In the genomic region with DNA sequence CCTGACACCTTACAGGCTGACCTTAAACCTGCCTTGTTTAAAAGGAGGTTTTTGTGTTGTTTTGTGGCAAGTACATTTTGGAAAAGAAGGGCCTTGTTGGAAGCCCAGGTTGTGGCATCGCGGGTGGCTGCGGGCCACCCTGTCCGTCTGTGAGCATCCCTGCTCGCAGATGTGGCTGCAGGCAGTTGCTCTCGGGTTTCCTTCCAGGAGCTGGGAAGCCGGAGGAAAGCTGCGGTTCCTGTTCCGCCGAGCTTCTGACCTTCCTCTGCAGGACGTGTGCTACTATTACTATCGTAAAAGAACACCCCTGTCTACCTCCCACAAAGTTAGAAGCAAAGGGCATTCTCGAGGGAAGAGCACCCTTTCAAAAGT, we compare ENCODE assay signal across 8 cellular contexts. TPM values are rescaled to one million over a fixed set of nuclear protein-coding genes. Genes with fewer than 3 reads are reported as not detected.
A peak's percentile ranks its signal among the peaks of the same experiment; 100 is the strongest.
DNase-seq lines count a peak whose midpoint lies in the region; ATAC-seq and TF ChIP-seq lines count a peak whose summit lies in the region.

No MANE protein-coding gene starts in this region.

- H3K4me1 Mint-ChIP-seq in activated T-cell treated with anti-CD3 and anti-CD28 coated beads, Interleukin-2, amount 50 U/mL, for 4 hours (ENCODE audit: low read depth): peaks cover 43% of the 10 kb centered on the region

- H3K4me3 ChIP-seq in Peyer's patch: peak overlapping the region; percentile 72 to 99 (median 90)
- H3K4me3 ChIP-seq in lower leg skin (ENCODE audit: low read depth, poor library complexity, severe bottlenecking): peak overlapping the region; percentile 75

- peaks cover 0 to 11% (median 0%) of the 10 kb centered on the region in 3 donors for H3K36me3 ChIP-seq in Peyer's patch

- no peak for TF ChIP-seq POLR2A in Peyer's patch (IDR thresholded peaks at IDR 0.05)
- no peak for TF ChIP-seq POLR2A in lower leg skin (IDR thresholded peaks at IDR 0.05)

- WGBS in lower leg skin, 2 donors: 0 to 1% methylated on average over 13 of the region's 13 CpGs

- H3K27me3 Mint-ChIP-seq in activated T-cell treated with anti-CD3 and anti-CD28 coated beads, Interleukin-2, amount 50 U/mL, for 4 hours (ENCODE audit: low read depth): no peaks in the 10 kb centered on the region

- intact Hi-C loops in lower leg skin (cut with DNase I; ENCODE audit: low total_unique reads): no loop called here

- TF ChIP-seq CTCF in Peyer's patch (IDR thresholded peaks at IDR 0.05) (no peak), lower leg skin (IDR thresholded peaks at IDR 0.05) (no peak)

- H3K4me3 Mint-ChIP-seq in activated T-cell treated with anti-CD3 and anti-CD28 coated beads, Interleukin-2, amount 50 U/mL, for 4 hours: peak overlapping the region; percentile 94

- ATAC-seq in activated T-cell treated with anti-CD3 and anti-CD28 coated beads, Interleukin-2, amount 50 U/mL, for 4 hours: no peak
- ATAC-seq in HG02642 (IDR thresholded peaks at IDR 0.05; ENCODE audit: poor library complexity, unreplicated experiment): peak; percentile 5

- H3K9me3 ChIP-seq in Peyer's patch: no peaks in the 10 kb centered on the region

- peaks cover 5% of the 10 kb centered on the region for H3K36me3 Mint-ChIP-seq in activated T-cell treated with anti-CD3 and anti-CD28 coated beads, Interleukin-2, amount 50 U/mL, for 4 hours (ENCODE audit: insufficient read depth)

- no peaks in the 10 kb centered on the region for H3K9me3 Mint-ChIP-seq in activated T-cell treated with anti-CD3 and anti-CD28 coated beads, Interleukin-2, amount 50 U/mL, for 4 hours

- no peak for DNase-seq in activated T-cell treated with anti-CD3 and anti-CD28 coated beads, Interleukin-2, amount 50 U/mL, for 4 hours
- DNase-seq in activated T-cell treated with anti-CD3 and anti-CD28 coated beads, Interleukin-2, amount 50 U/mL, for 48 hours: no peak
- DNase-seq in Peyer's patch (peak; percentile 18 to 63 (median 62)), dermis blood vessel endothelial cell (peak; percentile 60), lower leg skin (ENCODE audit: low spot score in 2 of 2) (peak in 1 of 2 donors; percentile 84)
- DNase-seq in stimulated activated CD4-positive, alpha-beta T cell treated with anti-CD3 and anti-CD28 coated beads, Interleukin-4, amount 100 ng/mL, for 1 hour: no peak

- no peaks in the 10 kb centered on the region for H3K27me3 ChIP-seq in Peyer's patch

- peak overlapping the region; percentile 82 to 93 (median 86) for H3K27ac ChIP-seq in Peyer's patch
- peak overlapping the region; percentile 58 for H3K27ac ChIP-seq in temporal lobe (ENCODE audit: low read depth, low read length)

- peaks cover 0 to 21% (median 0%) of the 10 kb centered on the region in 4 donors for H3K4me1 ChIP-seq in Peyer's patch

RNA-seq across cellular contexts. Expression of a gene that starts 0.8 kb away (rescaled TPM):
- total RNA-seq in activated T-cell treated with anti-CD3 and anti-CD28 coated beads, Interleukin-2, amount 50 U/mL, for 4 hours: 10 to 100 TPM; 56.1 to 59.0 (median 58.4) TPM
- 100 to 1,000 TPM in 3 of 4 donors, 10 to 100 TPM in 1; 64.8 to 182 (median 109) TPM for total RNA-seq in Peyer's patch
- 54.8 and 64.2 TPM in 2 replicates for total RNA-seq in dermis blood vessel endothelial cell
- total RNA-seq in lower leg skin: 100 to 1,000 TPM in 1 of 4 donors, 10 to 100 TPM in 3; 76.6 to 105 (median 83.3) TPM
- 81.9 TPM for total RNA-seq in temporal lobe

RNA-seq across cellular contexts. Expression of a gene that starts 53.3 kb away (rescaled TPM):
- under 1 TPM in 1 of 3 donors, not detected in 2; 0.30 TPM for total RNA-seq in activated T-cell treated with anti-CD3 and anti-CD28 coated beads, Interleukin-2, amount 50 U/mL, for 4 hours
- total RNA-seq in Peyer's patch (100 to 1,000 TPM in 3 of 4 donors, 1 to 10 TPM in 1; 4.1 to 489 (median 221) TPM), dermis blood vessel endothelial cell (not detected in 2 replicates), lower leg skin (not detected), temporal lobe (not detected)

Comparison
In these comparisons a context has a peak if more than half of its experiments do, and no peak if none do; other contexts are left out.
1. DNase-seq: peak in Peyer's patch (3 of 3) and dermis blood vessel endothelial cell (single experiment); none in activated T-cell treated with anti-CD3 and anti-CD28 coated beads, Interleukin-2, amount 50 U/mL, for 4 hours (single experiment), activated T-cell treated with anti-CD3 and anti-CD28 coated beads, Interleukin-2, amount 50 U/mL, for 48 hours (0 of 2) and stimulated activated CD4-positive, alpha-beta T cell treated with anti-CD3 and anti-CD28 coated beads, Interleukin-4, amount 100 ng/mL, for 1 hour (single experiment).